ENCODE assay signal across 1 cellular context in genomic region chr10:73495884-73496674, GRCh38.
TF ChIP-seq lines count a peak whose summit lies in the region.

PPP3CB (minus strand) TSS chr10:73496024; CDS start chr10:73495889, 135 bp downstream.

TF ChIP-seq in HepG2, 621 proteins besides CTCF, POLR2A, EP300 and RAD21 (continued from another document and continues in another):
- TF ChIP-seq HNF1B (CRISPR knock-in tag; IDR thresholded peaks at IDR 0.05) (no peak), MED8 (CRISPR knock-in tag; IDR thresholded peaks at IDR 0.05; ENCODE audit: insufficient replicate concordance) (no peak), ZNF674 (CRISPR knock-in tag; IDR thresholded peaks at IDR 0.05; ENCODE audit: low read depth) (0 out of 2 replicates have a peak, but pooled peaks have one; percentile 21), SATB2 (CRISPR knock-in tag; IDR thresholded peaks at IDR 0.05) (no peak), CCAR2 (optimal IDR thresholded peaks at IDR 0.05; ENCODE audit: low read depth, low read length) (no peak), SETDB1 (CRISPR knock-in tag; IDR thresholded peaks at IDR 0.05; ENCODE audit: borderline replicate concordance) (no peak), RFXANK (CRISPR knock-in tag; IDR thresholded peaks at IDR 0.05) (no peak), ZNF24 (IDR thresholded peaks at IDR 0.05) (no peak), ZNF501 (CRISPR knock-in tag; IDR thresholded peaks at IDR 0.05) (no peak), ISX (CRISPR knock-in tag; conservative IDR thresholded peaks at IDR 0.05) (no peak), ZNF563 (CRISPR knock-in tag; IDR thresholded peaks at IDR 0.05) (no peak), IKZF4 (CRISPR knock-in tag; IDR thresholded peaks at IDR 0.05; ENCODE audit: borderline replicate concordance, low read depth, not compliant biosample characterization) (no peak), E2F5 (CRISPR knock-in tag; conservative IDR thresholded peaks at IDR 0.05) (no peak), SP5 (CRISPR knock-in tag; IDR thresholded peaks at IDR 0.05; ENCODE audit: borderline replicate concordance, low read depth) (no peak), KDM5B (CRISPR knock-in tag; IDR thresholded peaks at IDR 0.05; ENCODE audit: borderline replicate concordance) (no peak), PAF1 (CRISPR knock-in tag; IDR thresholded peaks at IDR 0.05) (no peak), SMC3 (IDR thresholded peaks at IDR 0.05; ENCODE audit: low read length) (no peak), ZFP41 (CRISPR knock-in tag; IDR thresholded peaks at IDR 0.05; ENCODE audit: borderline replicate concordance) (no peak), ZNF256 (CRISPR knock-in tag; conservative IDR thresholded peaks at IDR 0.05) (no peak), ZNF335 (CRISPR knock-in tag; IDR thresholded peaks at IDR 0.05) (no peak), RAD51 (IDR thresholded peaks at IDR 0.05; ENCODE audit: borderline replicate concordance) (no peak), ZBTB2 (CRISPR knock-in tag; IDR thresholded peaks at IDR 0.05; ENCODE audit: low read depth) (peak; percentile 18; the same call in 1 of the 2 replicates), SMYD3 (CRISPR knock-in tag; IDR thresholded peaks at IDR 0.05) (no peak), ZNF704 (CRISPR knock-in tag; IDR thresholded peaks at IDR 0.05; ENCODE audit: borderline replicate concordance) (no peak), ZBTB7B (CRISPR knock-in tag; IDR thresholded peaks at IDR 0.05) (no peak), GATA4 (IDR thresholded peaks at IDR 0.05; ENCODE audit: borderline replicate concordance, low read depth) (no peak), ZBTB25 (CRISPR knock-in tag; IDR thresholded peaks at IDR 0.05) (no peak; the same call in 1 of the 2 replicates), ATM (IDR thresholded peaks at IDR 0.05; ENCODE audit: borderline replicate concordance) (no peak), MTF1 (CRISPR knock-in tag; IDR thresholded peaks at IDR 0.05) (no peak), PHF5A (CRISPR knock-in tag; IDR thresholded peaks at IDR 0.05; ENCODE audit: low read depth, unreplicated experiment) (peak; percentile 73), ZNF431 (CRISPR knock-in tag; IDR thresholded peaks at IDR 0.05; ENCODE audit: borderline replicate concordance, low read depth) (no peak), ZC3H13 (CRISPR knock-in tag; IDR thresholded peaks at IDR 0.05) (no peak), KDM4B (CRISPR knock-in tag; IDR thresholded peaks at IDR 0.05) (no peak; the same call in 1 of the 2 replicates), ELF1 (CRISPR knock-in tag; IDR thresholded peaks at IDR 0.05) (no peak), ZNF451 (CRISPR knock-in tag; IDR thresholded peaks at IDR 0.05) (no peak), ZNF747 (CRISPR knock-in tag; IDR thresholded peaks at IDR 0.05; ENCODE audit: borderline replicate concordance) (no peak; the same call in none of the 2 replicates), MED13 (CRISPR knock-in tag; IDR thresholded peaks at IDR 0.05) (no peak), KMT2B (CRISPR knock-in tag; IDR thresholded peaks at IDR 0.05) (peak; percentile 59; the same call in 1 of the 2 replicates), THAP9 (CRISPR knock-in tag; IDR thresholded peaks at IDR 0.05; ENCODE audit: borderline replicate concordance) (peak; percentile 96), DNMT1 (CRISPR knock-in tag; IDR thresholded peaks at IDR 0.05) (no peak), HNF4G (IDR thresholded peaks at IDR 0.05; ENCODE audit: borderline replicate concordance, low read depth, low read length) (no peak), HNF4G (CRISPR knock-in tag; IDR thresholded peaks at IDR 0.05; ENCODE audit: borderline replicate concordance, low read depth) (no peak), ZNF550 (CRISPR knock-in tag; IDR thresholded peaks at IDR 0.05; ENCODE audit: borderline replicate concordance) (no peak), ZNF652 (CRISPR knock-in tag; IDR thresholded peaks at IDR 0.05; ENCODE audit: borderline replicate concordance, low read depth) (no peak), SNAPC2 (CRISPR knock-in tag; IDR thresholded peaks at IDR 0.05) (0 out of 2 replicates have a peak, but pooled peaks have one; percentile 31), ZNF296 (CRISPR knock-in tag; conservative IDR thresholded peaks at IDR 0.05) (no peak), ATF5 (CRISPR knock-in tag; IDR thresholded peaks at IDR 0.05; ENCODE audit: low read depth) (no peak), SP4 (CRISPR knock-in tag; IDR thresholded peaks at IDR 0.05) (no peak; the same call in 1 of the 2 replicates), SIN3A (IDR thresholded peaks at IDR 0.05; ENCODE audit: borderline replicate concordance, low read depth, low read length) (no peak), TRIM24 (CRISPR knock-in tag; IDR thresholded peaks at IDR 0.05) (no peak), FOXK1 (CRISPR knock-in tag; IDR thresholded peaks at IDR 0.05; ENCODE audit: borderline replicate concordance, low read depth) (peak; percentile 45; the same call in 1 of the 2 replicates), NFKBIZ (CRISPR knock-in tag; IDR thresholded peaks at IDR 0.05) (no peak), ZSCAN9 (CRISPR knock-in tag; IDR thresholded peaks at IDR 0.05; ENCODE audit: borderline replicate concordance) (0 out of 2 replicates have a peak, but pooled peaks have one; percentile 5), PAX8 (CRISPR knock-in tag; IDR thresholded peaks at IDR 0.05; ENCODE audit: borderline replicate concordance) (no peak), NONO (IDR thresholded peaks at IDR 0.05) (no peak), NONO (CRISPR knock-in tag; conservative IDR thresholded peaks at IDR 0.05) (no peak)
- TF ChIP-seq, protein P1, sequence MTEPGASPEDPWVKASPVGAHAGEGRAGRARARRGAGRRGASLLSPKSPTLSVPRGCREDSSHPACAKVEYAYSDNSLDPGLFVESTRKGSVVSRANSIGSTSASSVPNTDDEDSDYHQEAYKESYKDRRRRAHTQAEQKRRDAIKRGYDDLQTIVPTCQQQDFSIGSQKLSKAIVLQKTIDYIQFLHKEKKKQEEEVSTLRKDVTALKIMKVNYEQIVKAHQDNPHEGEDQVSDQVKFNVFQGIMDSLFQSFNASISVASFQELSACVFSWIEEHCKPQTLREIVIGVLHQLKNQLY (CRISPR knock-in tag; IDR thresholded peaks at IDR 0.05), result no peak
- TF ChIP-seq, protein P2, sequence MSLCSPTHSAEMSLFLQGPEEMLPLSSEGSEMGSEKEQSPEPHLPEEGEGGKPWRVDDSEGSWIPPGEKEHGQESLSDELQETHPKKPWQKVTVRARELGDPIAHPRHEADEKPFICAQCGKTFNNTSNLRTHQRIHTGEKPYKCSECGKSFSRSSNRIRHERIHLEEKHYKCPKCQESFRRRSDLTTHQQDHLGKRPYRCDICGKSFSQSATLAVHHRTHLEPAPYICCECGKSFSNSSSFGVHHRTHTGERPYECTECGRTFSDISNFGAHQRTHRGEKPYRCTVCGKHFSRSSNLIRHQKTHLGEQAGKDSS (CRISPR knock-in tag; IDR thresholded peaks at IDR 0.05; ENCODE audit: borderline replicate concordance, low read depth), result peak; percentile 21; the same call in 1 of the 2 replicates
- TF ChIP-seq, protein P3, sequence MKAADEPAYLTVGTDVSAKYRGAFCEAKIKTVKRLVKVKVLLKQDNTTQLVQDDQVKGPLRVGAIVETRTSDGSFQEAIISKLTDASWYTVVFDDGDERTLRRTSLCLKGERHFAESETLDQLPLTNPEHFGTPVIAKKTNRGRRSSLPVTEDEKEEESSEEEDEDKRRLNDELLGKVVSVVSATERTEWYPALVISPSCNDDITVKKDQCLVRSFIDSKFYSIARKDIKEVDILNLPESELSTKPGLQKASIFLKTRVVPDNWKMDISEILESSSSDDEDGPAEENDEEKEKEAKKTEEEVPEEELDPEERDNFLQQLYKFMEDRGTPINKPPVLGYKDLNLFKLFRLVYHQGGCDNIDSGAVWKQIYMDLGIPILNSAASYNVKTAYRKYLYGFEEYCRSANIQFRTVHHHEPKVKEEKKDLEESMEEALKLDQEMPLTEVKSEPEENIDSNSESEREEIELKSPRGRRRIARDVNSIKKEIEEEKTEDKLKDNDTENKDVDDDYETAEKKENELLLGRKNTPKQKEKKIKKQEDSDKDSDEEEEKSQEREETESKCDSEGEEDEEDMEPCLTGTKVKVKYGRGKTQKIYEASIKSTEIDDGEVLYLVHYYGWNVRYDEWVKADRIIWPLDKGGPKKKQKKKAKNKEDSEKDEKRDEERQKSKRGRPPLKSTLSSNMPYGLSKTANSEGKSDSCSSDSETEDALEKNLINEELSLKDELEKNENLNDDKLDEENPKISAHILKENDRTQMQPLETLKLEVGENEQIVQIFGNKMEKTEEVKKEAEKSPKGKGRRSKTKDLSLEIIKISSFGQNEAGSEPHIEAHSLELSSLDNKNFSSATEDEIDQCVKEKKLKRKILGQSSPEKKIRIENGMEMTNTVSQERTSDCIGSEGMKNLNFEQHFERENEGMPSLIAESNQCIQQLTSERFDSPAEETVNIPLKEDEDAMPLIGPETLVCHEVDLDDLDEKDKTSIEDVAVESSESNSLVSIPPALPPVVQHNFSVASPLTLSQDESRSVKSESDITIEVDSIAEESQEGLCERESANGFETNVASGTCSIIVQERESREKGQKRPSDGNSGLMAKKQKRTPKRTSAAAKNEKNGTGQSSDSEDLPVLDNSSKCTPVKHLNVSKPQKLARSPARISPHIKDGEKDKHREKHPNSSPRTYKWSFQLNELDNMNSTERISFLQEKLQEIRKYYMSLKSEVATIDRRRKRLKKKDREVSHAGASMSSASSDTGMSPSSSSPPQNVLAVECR (CRISPR knock-in tag; IDR thresholded peaks at IDR 0.05; ENCODE audit: borderline replicate concordance), result no peak
